1 cellular context compared by ENCODE assay signal in genomic region chrX:49934148-49934547, GRCh38.
TF ChIP-seq lines count a peak whose summit lies in the region.

No MANE protein-coding gene starts in this region.

TF ChIP-seq in endothelial cell of umbilical vein, 7 proteins besides CTCF, POLR2A, EP300 and RAD21 (continued from another document):
- TF ChIP-seq MAX (IDR thresholded peaks at IDR 0.05; ENCODE audit: insufficient read depth, insufficient read length) (no peak), FOS (IDR thresholded peaks at IDR 0.05; ENCODE audit: borderline replicate concordance, insufficient read depth, low read length) (no peak), MYC (IDR thresholded peaks at IDR 0.05; ENCODE audit: low read depth, low read length) (no peak), GATA2 (IDR thresholded peaks at IDR 0.05; ENCODE audit: insufficient read depth, insufficient read length, low read depth, low read length) (no peak), JUN (IDR thresholded peaks at IDR 0.05; ENCODE audit: borderline replicate concordance, insufficient read depth, insufficient read length, low read depth) (no peak)
TF ChIP-seq in endothelial cell of umbilical vein: peak in this region for 0.
